Comparison of ENCODE assay signal across 16 cellular contexts in genomic region chr11:77560605-77561004, GRCh38. TPM values are rescaled to one million over a fixed set of nuclear protein-coding genes. Genes with fewer than 3 reads are reported as not detected.
DNase-seq lines count a peak whose midpoint lies in the region; ATAC-seq, FAIRE-seq and TF ChIP-seq lines count a peak whose summit lies in the region.
"Had no signal": no experiment of that assay in that cellular context is flagged by ENCODE, and none has a peak within 500 bp of the region (broad histone marks: within the 10 kb centered on the region; RNA-seq: fewer than 3 reads in every experiment).

No MANE protein-coding gene starts in this region.

- H3K4me3 ChIP-seq in GM23248 (no peak overlapping the region), fibroblast of lung (replicated peaks in 1 of 4; ENCODE audit: control extremely low read depth in 1 of 4, insufficient read depth in 1 of 4, low read depth in 3 of 4, low read length in 4 of 4) (no peak overlapping the region), small intestine (ENCODE audit: low read depth in 1 of 2, low read length in 2 of 2) (no peak overlapping the region)
- H3K4me3 ChIP-seq: HAP-1, tibial artery had no signal

- no peaks in the 10 kb centered on the region for H3K27me3 ChIP-seq in GM23248 (replicated peaks; ENCODE audit: insufficient read depth)
- no peaks in the 10 kb centered on the region for H3K27me3 ChIP-seq in fibroblast of lung (ENCODE audit: control insufficient read depth, insufficient read depth, low read length)
- no peaks in the 10 kb centered on the region for H3K27me3 ChIP-seq in small intestine (ENCODE audit: control insufficient read depth in 2 of 2, insufficient read depth in 2 of 2, low read length in 2 of 2)
- H3K27me3 ChIP-seq: tibial artery had no signal

- H3K27ac ChIP-seq in GM23248 (peak overlapping the region; percentile 61), fibroblast of lung (ENCODE audit: insufficient read depth, low read length) (peak overlapping the region; percentile 52), small intestine (ENCODE audit: low read depth in 1 of 2, low read length in 1 of 2) (peak overlapping the region; percentile 49 to 73)
- H3K27ac ChIP-seq: KMS-11, tibial artery had no signal

- H3K9ac ChIP-seq in GM23248, result no peak overlapping the region
- H3K9ac ChIP-seq in fibroblast of lung (ENCODE audit: insufficient read depth, low read length), result no peak overlapping the region
- H3K9ac ChIP-seq: KMS-11 had no signal

- no peaks in the 10 kb centered on the region for H3K79me2 ChIP-seq in GM23248 (ENCODE audit: insufficient read depth)
- H3K79me2 ChIP-seq in fibroblast of lung (ENCODE audit: control insufficient read depth, insufficient read depth, low read length), result no peaks in the 10 kb centered on the region

- peak; percentile 43 for DNase-seq in GM23248
- DNase-seq in RPMI7951 (ENCODE audit: low read depth), result peak; percentile 82
- DNase-seq in fibroblast of lung (ENCODE audit: low read depth in 2 of 2), result peak; percentile 24 to 59
- peak; percentile 92 for DNase-seq in small intestine
- no peak for DNase-seq in stimulated activated CD4-positive, alpha-beta T cell treated with anti-CD3 and anti-CD28 coated beads, Interleukin-4, amount 100 ng/mL, for 1 hour
- no peak for DNase-seq in NCI-H345 treated with DMSO at 0.1 percent for 48 hours (lab: John Stamatoyannopoulos, UW; ENCODE audit: unreplicated experiment)
- DNase-seq: activated CD4-positive, alpha-beta T cell treated with anti-CD3 and anti-CD28 coated beads, Interleukin-2, amount 10 ng/mL, durations not matched to agents 7 days and 5 days; DMS153; NCI-H2107; T-cell; tibial artery had no signal

- no peak for ATAC-seq in GM18511 (IDR thresholded peaks at IDR 0.05; ENCODE audit: unreplicated experiment)
- ATAC-seq: T-cell had no signal

- peaks cover 17% of the 10 kb centered on the region for H3K4me1 ChIP-seq in GM23248 (ENCODE audit: insufficient read depth)
- peaks cover 10% of the 10 kb centered on the region for H3K4me1 ChIP-seq in fibroblast of lung (ENCODE audit: control insufficient read depth, extremely low read depth, insufficient read depth, low read length)
- H3K4me1 ChIP-seq in small intestine (ENCODE audit: control insufficient read depth in 2 of 2, insufficient read depth in 1 of 2, low read depth in 1 of 2, low read length in 1 of 2), result peaks cover 0 to 3% of the 10 kb centered on the region in 2 donors
- H3K4me1 ChIP-seq: HAP-1, tibial artery had no signal

- H4K20me1 ChIP-seq in GM23248 (ENCODE audit: insufficient read depth) (no peaks in the 10 kb centered on the region), fibroblast of lung (ENCODE audit: control insufficient read depth, extremely low read depth, insufficient read depth, low read length) (no peaks in the 10 kb centered on the region)

- H3K4me2 ChIP-seq in GM23248 (ENCODE audit: unreplicated experiment) (no peak overlapping the region), fibroblast of lung (ENCODE audit: extremely low read depth, insufficient read depth, low read length) (no peak overlapping the region)
- H3K4me2 ChIP-seq: KMS-11 had no signal

- no peak overlapping the region for H2AFZ ChIP-seq in GM23248
- no peak overlapping the region for H2AFZ ChIP-seq in fibroblast of lung (ENCODE audit: low read length)

- H3F3A ChIP-seq in GM23248 (ENCODE audit: insufficient read depth), result peaks cover 20% of the 10 kb centered on the region

- no peak for FAIRE-seq in small intestine (lab: Jason Lieb, UNC)
- FAIRE-seq: islet of Langerhans had no signal

- H3K36me3 ChIP-seq in GM23248 (ENCODE audit: low read depth) (no peaks in the 10 kb centered on the region), fibroblast of lung (ENCODE audit: control insufficient read depth, insufficient read depth, low read length) (no peaks in the 10 kb centered on the region), small intestine (ENCODE audit: control insufficient read depth in 2 of 2, insufficient read depth in 2 of 2, low read length in 2 of 2) (no peaks in the 10 kb centered on the region)
- H3K36me3 ChIP-seq: HAP-1, tibial artery had no signal

- H3K9me3 ChIP-seq in GM23248 (ENCODE audit: low read depth) (no peaks in the 10 kb centered on the region), fibroblast of lung (ENCODE audit: control insufficient read depth, insufficient read depth, low read depth, low read length) (no peaks in the 10 kb centered on the region), small intestine (ENCODE audit: control insufficient read depth, low read depth) (no peaks in the 10 kb centered on the region)
- H3K9me3 ChIP-seq: HAP-1, tibial artery had no signal

- 82 to 85% methylated on average over 2 of the region's 2 CpGs for WGBS in GM23248 (ENCODE audit: low coverage in 1 of 2, low lambda C conversion rate in 2 of 2, missing lambda C conversion rate in 2 of 2), 2 experiments
- WGBS in small intestine, 3 donors, result 38 to 75% (median 38%) methylated on average over 2 of the region's 2 CpGs

- in situ Hi-C loops in GM23248 (cut with MboI), result no loop called here

- H3K9me2 ChIP-seq in GM23248 (ENCODE audit: insufficient read depth), result no peaks in the 10 kb centered on the region

- TF ChIP-seq CTCF in fibroblast of lung (conservative IDR thresholded peaks at IDR 0.05 in 1 of 2, IDR thresholded peaks at IDR 0.05 in 1 of 2; ENCODE audit: low read depth in 1 of 2, low read length in 2 of 2), result no peak

RNA-seq across cellular contexts. Expression of gene AQP11, which starts 29.1 kb away (rescaled TPM):
- total RNA-seq in GM23248 (2014; rRNA removed; shearing (Covaris generic)), result 0.43 and 2.9 TPM in 2 replicates
- 0.80 and 1.1 TPM in 2 replicates for polyA plus RNA-seq in GM23248 (2016; fragmentation: Nextera tagmentation; extraction: Ambion mirVana)
- 1.6 and 2.8 TPM in 2 replicates for total RNA-seq in RPMI7951 (2014; rRNA removed; shearing (Covaris generic))
- total RNA-seq in fibroblast of lung, result 7.4 and 11.2 TPM in 2 replicates
- 1.3 and 1.6 TPM in 2 replicates for polyA plus RNA-seq in fibroblast of lung
- 1.4 and 2.3 TPM in 2 replicates for polyA plus RNA-seq in fibroblast of lung (2012)
- 2.6 and 2.7 TPM in 2 replicates for polyA minus RNA-seq in fibroblast of lung (ENCODE audit: low replicate concordance)
- polyA plus RNA-seq in small intestine, result 10 to 100 TPM in 2 of 3 donors, 1 to 10 TPM in 1; 9.8 to 22.4 (median 10.3) TPM
- total RNA-seq: esophagus mucosa had no signal

Comparison
In these comparisons a context has a peak if more than half of its experiments do, and no peak if none do; other contexts are left out.
1. DNase-seq: peak in GM23248 (single experiment), RPMI7951 (single experiment), fibroblast of lung (2 of 2) and small intestine (single experiment); none in stimulated activated CD4-positive, alpha-beta T cell treated with anti-CD3 and anti-CD28 coated beads, Interleukin-4, amount 100 ng/mL, for 1 hour (single experiment) and NCI-H345 treated with DMSO at 0.1 percent for 48 hours (single experiment).
2. Peak in every context shown above with its lines, with median percentiles within 50 percentile points of each other: H3K27ac ChIP-seq.